In the genomic region with DNA sequence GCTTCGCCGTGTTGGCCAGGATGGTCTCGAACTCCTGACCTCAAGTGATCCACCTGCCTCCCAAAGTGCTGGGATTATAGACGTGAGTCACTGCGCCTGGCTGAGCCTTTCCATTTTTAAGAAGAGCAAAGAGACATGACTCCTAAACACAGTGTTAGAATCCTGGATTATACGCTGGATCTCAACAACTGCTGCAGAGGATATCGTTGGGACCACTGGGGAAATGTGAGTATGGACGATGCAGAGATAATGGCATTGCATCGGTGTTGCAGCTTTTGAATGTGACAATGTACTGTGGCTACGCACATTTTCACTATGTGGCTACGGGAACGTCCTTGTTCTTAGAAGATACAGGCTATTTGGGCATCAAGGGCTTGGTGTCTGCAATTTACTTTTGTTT, we compare ENCODE assay signal across 19 cellular contexts. TPM values are rescaled to one million over a fixed set of nuclear protein-coding genes. Genes with fewer than 3 reads are reported as not detected.
"Had no signal": no experiment of that assay in that cellular context is flagged by ENCODE, and none has a peak within 500 bp of the region (broad histone marks: within the 10 kb centered on the region; RNA-seq: fewer than 3 reads in every experiment).

No MANE protein-coding gene starts in this region.

- DNase-seq: activated CD4-positive, alpha-beta T cell treated with anti-CD3 and anti-CD28 coated beads, Interleukin-2, amount 10 ng/mL, durations not matched to agents 7 days and 5 days; activated CD4-positive, CD25-positive, alpha-beta regulatory T cell; activated gamma-delta T cell treated with Interleukin-2 at 50 U/mL for 16 hours; activated T-cell treated with anti-CD3 and anti-CD28 coated beads, Interleukin-2, amount 50 U/mL, for 1 hour; effector CD4-positive, alpha-beta T cell; left colon; naive thymus-derived CD8-positive, alpha-beta T cell; nucleus accumbens; stimulated activated CD4-positive, alpha-beta T cell treated with anti-CD3 and anti-CD28 coated beads, Interleukin-2, amount 100 ng/mL, for 24 hours; stimulated activated naive B cell treated with anti-CD40 and anti-IgM and Interleukin-4, amounts not matched to agents 10 μg/mL and 1 μg/mL and 100 μg/mL, for 72 hours had no signal

- ATAC-seq: left colon; naive thymus-derived CD8-positive, alpha-beta T cell; sciatic nerve; stimulated activated naive B cell treated with anti-CD40 and anti-IgM and Interleukin-4, amounts not matched to agents 10 μg/mL and 1 μg/mL and 100 μg/mL, for 72 hours had no signal

RNA-seq across cellular contexts. Expression of gene MRGPRF, which starts 6.2 kb away (rescaled TPM):
- total RNA-seq: activated CD4-positive, alpha-beta T cell treated with anti-CD3 and anti-CD28 coated beads, Interleukin-2, amount 10 ng/mL, durations not matched to agents 7 days and 5 days; activated naive CD8-positive, alpha-beta T cell treated with anti-CD3 and anti-CD28 coated beads, Interleukin-2, amount 10 ng/mL, durations not matched to agents 7 days and 5 days; glomerular endothelial cell; naive thymus-derived CD8-positive, alpha-beta T cell; T-helper 2 cell treated with Interferon-gamma antibody and Interleukin-4, amounts not matched to agents 100 ng/mL and 5 ng/mL, for 36 hours had no signal
- polyA plus RNA-seq: naive thymus-derived CD8-positive, alpha-beta T cell had no signal

RNA-seq across cellular contexts. Expression of gene MRGPRD, which starts 26.0 kb away (rescaled TPM):
- total RNA-seq: activated CD4-positive, alpha-beta T cell treated with anti-CD3 and anti-CD28 coated beads, Interleukin-2, amount 10 ng/mL, durations not matched to agents 7 days and 5 days; activated naive CD8-positive, alpha-beta T cell treated with anti-CD3 and anti-CD28 coated beads, Interleukin-2, amount 10 ng/mL, durations not matched to agents 7 days and 5 days; glomerular endothelial cell; left colon; lung microvascular endothelial cell; mononuclear cell; naive thymus-derived CD8-positive, alpha-beta T cell; progenitor cell of endocrine pancreas; sciatic nerve; T-helper 2 cell treated with Interferon-gamma antibody and Interleukin-4, amounts not matched to agents 100 ng/mL and 5 ng/mL, for 36 hours; urinary bladder had no signal
- polyA plus RNA-seq: aorta had no signal
